18 cellular contexts compared by ENCODE assay signal in the genomic region with DNA sequence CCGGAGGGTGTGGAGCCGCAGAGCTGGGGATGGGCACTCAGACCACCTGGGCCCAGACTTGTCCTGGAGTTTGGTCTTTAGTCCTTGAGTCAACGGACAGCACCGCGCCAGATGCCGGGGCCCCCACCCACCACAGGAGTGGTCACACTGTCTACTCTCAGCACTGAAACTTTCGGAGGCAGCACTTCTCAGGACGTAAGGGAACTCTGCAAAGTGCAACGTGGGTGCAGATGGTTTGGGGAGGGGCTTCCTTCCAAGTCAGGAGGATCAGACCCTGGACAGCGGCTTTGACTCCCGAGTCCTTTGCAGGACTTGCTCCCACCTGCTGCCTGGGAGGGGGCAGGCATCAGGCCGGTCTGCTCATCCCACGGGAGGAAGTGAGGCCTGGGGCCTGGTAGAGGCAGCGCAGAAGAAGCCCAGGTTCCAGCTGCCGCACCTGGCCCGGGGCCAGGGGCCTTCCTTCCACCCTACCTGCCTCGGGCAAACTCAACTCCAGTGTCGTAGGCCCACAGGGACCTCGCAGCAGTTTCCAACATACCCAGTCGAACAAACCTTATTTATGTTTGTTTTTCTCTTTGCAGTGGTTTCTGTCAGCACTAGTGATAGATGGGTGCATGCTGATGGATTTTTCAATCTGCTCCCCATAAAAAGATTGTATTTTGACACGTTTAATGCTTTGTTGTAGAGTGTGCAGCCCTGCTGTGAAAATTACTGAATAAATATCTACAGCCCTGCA.
DNase-seq lines count a peak whose midpoint lies in the region; ATAC-seq, FAIRE-seq and TF ChIP-seq lines count a peak whose summit lies in the region.
"Had no signal": no experiment of that assay in that cellular context is flagged by ENCODE, and none has a peak within 500 bp of the region (broad histone marks: within the 10 kb centered on the region; RNA-seq: fewer than 3 reads in every experiment).

No MANE protein-coding gene starts in this region.

- no peaks in the 10 kb centered on the region for H4K20me1 ChIP-seq in BLaER1

- ATAC-seq in HG02571 (IDR thresholded peaks at IDR 0.05; ENCODE audit: unreplicated experiment) = no peak
- no peak for ATAC-seq in HG02938 (IDR thresholded peaks at IDR 0.05; ENCODE audit: unreplicated experiment)
- ATAC-seq: activated naive CD4-positive, alpha-beta T cell treated with anti-CD3 and anti-CD28 coated beads, Interleukin-2, amount 50 U/mL, for 72 hours; stimulated activated effector memory CD8-positive, alpha-beta T cell treated with anti-CD3 and anti-CD28 coated beads, Interleukin-12 subunit alpha, Interleukin-12 subunit beta, amount 100 ng/mL, for 72 hours had no signal

- H3K9ac ChIP-seq in BLaER1 = no peak overlapping the region
- no peak overlapping the region for H3K9ac ChIP-seq in kidney (ENCODE audit: low read length in 2 of 2)
- H3K9ac ChIP-seq: BLaER1 treated with 17β-estradiol and CSF1 and Interleukin-3, amounts not matched to agents 10 nM and 100 nM had no signal

- peak overlapping the region; percentile 26; the same call in 1 of the 2 replicates for H3K4me2 ChIP-seq in BLaER1

- no peaks in the 10 kb centered on the region for H3K36me3 Mint-ChIP-seq in Caco-2 (ENCODE audit: insufficient read depth, unreplicated experiment)
- H3K36me3 Mint-ChIP-seq: activated naive CD4-positive, alpha-beta T cell treated with anti-CD3 and anti-CD28 coated beads, Interleukin-2, amount 50 U/mL, for 72 hours; stimulated activated effector memory CD8-positive, alpha-beta T cell treated with anti-CD3 and anti-CD28 coated beads, Interleukin-12 subunit alpha, Interleukin-12 subunit beta, amount 100 ng/mL, for 72 hours had no signal

- H3K4me1 Mint-ChIP-seq in Caco-2 (ENCODE audit: low read depth, unreplicated experiment) = no peaks in the 10 kb centered on the region
- H3K4me1 Mint-ChIP-seq: stimulated activated effector memory CD8-positive, alpha-beta T cell treated with anti-CD3 and anti-CD28 coated beads, Interleukin-12 subunit alpha, Interleukin-12 subunit beta, amount 100 ng/mL, for 72 hours had no signal

- H3K9me3 Mint-ChIP-seq in Caco-2 (ENCODE audit: unreplicated experiment) = no peaks in the 10 kb centered on the region
- H3K9me3 Mint-ChIP-seq: activated naive CD4-positive, alpha-beta T cell treated with anti-CD3 and anti-CD28 coated beads, Interleukin-2, amount 50 U/mL, for 72 hours; stimulated activated effector memory CD8-positive, alpha-beta T cell treated with anti-CD3 and anti-CD28 coated beads, Interleukin-12 subunit alpha, Interleukin-12 subunit beta, amount 100 ng/mL, for 72 hours had no signal

- H3K4me1 ChIP-seq in BLaER1 (peaks cover 8% of the 10 kb centered on the region), kidney (ENCODE audit: control insufficient read depth in 1 of 2, insufficient read depth in 1 of 2, low read depth in 1 of 2, low read length in 2 of 2) (no peaks in the 10 kb centered on the region), Caco-2 (no peaks in the 10 kb centered on the region)
- H3K4me1 ChIP-seq: HAP-1, SJSA1 had no signal

- no peak overlapping the region for H3K4me3 Mint-ChIP-seq in Caco-2 (ENCODE audit: unreplicated experiment)
- H3K4me3 Mint-ChIP-seq: stimulated activated effector memory CD8-positive, alpha-beta T cell treated with anti-CD3 and anti-CD28 coated beads, Interleukin-12 subunit alpha, Interleukin-12 subunit beta, amount 100 ng/mL, for 72 hours had no signal

- no TSS peak for BruUV-seq in Caco-2 (replicated peaks; lab: Mats Ljungman, UMichigan)

- H3K36me3 ChIP-seq in BLaER1 (no peaks in the 10 kb centered on the region), H7 (replicated peaks; ENCODE audit: control insufficient read depth, insufficient read depth, low read length) (no peaks in the 10 kb centered on the region), kidney (ENCODE audit: control insufficient read depth in 1 of 2, insufficient read depth in 2 of 2, low read length in 2 of 2) (no peaks in the 10 kb centered on the region), Caco-2 (ENCODE audit: control insufficient read depth, insufficient read depth, low read length) (no peaks in the 10 kb centered on the region)
- H3K36me3 ChIP-seq: BLaER1 treated with 17β-estradiol and CSF1 and Interleukin-3, amounts not matched to agents 10 nM and 100 nM; cardiac muscle cell; HAP-1; SJSA1 had no signal

- H3K9me3 ChIP-seq in BLaER1 (no peaks in the 10 kb centered on the region), kidney (ENCODE audit: control insufficient read depth in 1 of 2, low read length in 2 of 2) (peaks cover 0 to 5% of the 10 kb centered on the region in 2 donors), Caco-2 (no peaks in the 10 kb centered on the region)
- H3K9me3 ChIP-seq: BLaER1 treated with 17β-estradiol and CSF1 and Interleukin-3, amounts not matched to agents 10 nM and 100 nM; HAP-1; SJSA1 had no signal

- FAIRE-seq in kidney (lab: Jason Lieb, UNC) = no peak

- no peak overlapping the region for H3K27ac ChIP-seq in BLaER1
- H3K27ac ChIP-seq in kidney (ENCODE audit: low read depth in 2 of 2, low read length in 2 of 2) = no peak overlapping the region
- H3K27ac ChIP-seq: BLaER1 treated with 17β-estradiol and CSF1 and Interleukin-3, amounts not matched to agents 10 nM and 100 nM; cardiac muscle cell; SJSA1 had no signal

- H3K4me3 ChIP-seq in BLaER1 (no peak overlapping the region), H7 (ENCODE audit: insufficient read depth, low read depth, low read length) (no peak overlapping the region), kidney (ENCODE audit: low read length in 2 of 2) (no peak overlapping the region), Caco-2 (ENCODE audit: low read depth, low read length) (no peak overlapping the region)
- H3K4me3 ChIP-seq: BLaER1 treated with 17β-estradiol and CSF1 and Interleukin-3, amounts not matched to agents 10 nM and 100 nM; cardiac muscle cell; HAP-1; SJSA1 had no signal

- H3K27me3 Mint-ChIP-seq in Caco-2 (ENCODE audit: insufficient read depth, unreplicated experiment) = peaks cover 3% of the 10 kb centered on the region

- intact Hi-C loops in kidney (cut with DNase I) = loop anchor here (5.0 kb wide), 1 partner anchor 62 kb away; no protein-coding TSS in a partner anchor
- intact Hi-C loops in Caco-2 (cut with micrococcal nuclease; ENCODE audit: unreplicated experiment) = no loop called here

- DNase-seq in H7 (peak; percentile 93), NCI-H345 treated with DMSO at 0.1 percent for 48 hours (lab: John Stamatoyannopoulos, UW; ENCODE audit: unreplicated experiment) (peak; percentile 98), kidney (peak; percentile 56), Caco-2 (no peak), NCI-H1930 (lab: John Stamatoyannopoulos, UW) (no peak)
- DNase-seq: GDM1; kidney glomerular epithelial cell; retina; stimulated activated CD4-positive, alpha-beta T cell treated with anti-CD3 and anti-CD28 coated beads, Interleukin-2, amount 100 ng/mL, for 48 hours had no signal

- H3K27ac Mint-ChIP-seq in Caco-2 (ENCODE audit: unreplicated experiment) = no peak overlapping the region
- H3K27ac Mint-ChIP-seq: activated naive CD4-positive, alpha-beta T cell treated with anti-CD3 and anti-CD28 coated beads, Interleukin-2, amount 50 U/mL, for 72 hours; stimulated activated effector memory CD8-positive, alpha-beta T cell treated with anti-CD3 and anti-CD28 coated beads, Interleukin-12 subunit alpha, Interleukin-12 subunit beta, amount 100 ng/mL, for 72 hours had no signal

- CTCF ChIA-PET in Caco-2 (lab: Charles Lee) = no interaction called here

- POLR2A ChIA-PET in Caco-2 (lab: Charles Lee) = no interaction called here

- H3K27me3 ChIP-seq in BLaER1 (no peaks in the 10 kb centered on the region), H7 (ENCODE audit: control insufficient read depth, insufficient read depth, low read length) (no peaks in the 10 kb centered on the region), Caco-2 (replicated peaks; ENCODE audit: control insufficient read depth, insufficient read depth, low read length) (no peaks in the 10 kb centered on the region)
- H3K27me3 ChIP-seq: BLaER1 treated with 17β-estradiol and CSF1 and Interleukin-3, amounts not matched to agents 10 nM and 100 nM; cardiac muscle cell; SJSA1 had no signal

- TF ChIP-seq CTCF in kidney (IDR thresholded peaks at IDR 0.05; ENCODE audit: borderline replicate concordance, extremely low read depth, insufficient read depth) (no peak), Caco-2 (IDR thresholded peaks at IDR 0.05; ENCODE audit: insufficient read depth in 1 of 2, low read depth in 1 of 2, low read length in 1 of 2, severe bottlenecking in 1 of 2, unreplicated experiment in 1 of 2) (no peak)

Comparison
In these comparisons a context has a peak if more than half of its experiments do, and no peak if none do; other contexts are left out.
1. DNase-seq: peak in H7 (single experiment), NCI-H345 treated with DMSO at 0.1 percent for 48 hours (single experiment) and kidney (single experiment); none in Caco-2 (0 of 2) and NCI-H1930 (0 of 2).